21 cellular contexts compared by ENCODE assay signal in genomic region chr4:24878256-24879016, GRCh38. TPM values are rescaled to one million over a fixed set of nuclear protein-coding genes. Genes with fewer than 3 reads are reported as not detected.
"Had no signal": no experiment of that assay in that cellular context is flagged by ENCODE, and none has a peak within 500 bp of the region (broad histone marks: within the 10 kb centered on the region; RNA-seq: fewer than 3 reads in every experiment).

No MANE protein-coding gene starts in this region.

- H3K27me3 Mint-ChIP-seq: activated CD4-positive, alpha-beta T cell treated with anti-CD3 and anti-CD28 coated beads, Interleukin-2, amount 10 ng/mL, durations not matched to agents 24 days and 14 days had no signal

- DNase-seq: activated CD4-positive, alpha-beta T cell treated with anti-CD3 and anti-CD28 coated beads, Interleukin-2, amount 10 ng/mL, durations not matched to agents 24 days and 14 days; activated CD8-positive, alpha-beta T cell treated with anti-CD3 and anti-CD28 coated beads for 36 hours; activated naive CD4-positive, alpha-beta T cell treated with Interleukin-2 at 50 U/mL for 16 hours; activated T-cell treated with anti-CD3 and anti-CD28 coated beads, Interleukin-2, amount 50 U/mL, for 1 hour; anterior cingulate cortex; brain microvascular endothelial cell; colonic mucosa; esophagus squamous epithelium; mammary epithelial cell; midbrain; nephron progenitor cell; nucleus accumbens; stimulated activated CD4-positive, alpha-beta T cell treated with anti-CD3 and anti-CD28 coated beads, Interleukin-4, amount 100 ng/mL, for 24 hours; stomach; T1000; testis had no signal

- H3K4me1 Mint-ChIP-seq: activated CD4-positive, alpha-beta T cell treated with anti-CD3 and anti-CD28 coated beads, Interleukin-2, amount 10 ng/mL, durations not matched to agents 24 days and 14 days; central memory CD8-positive, alpha-beta T cell; stimulated activated effector memory CD8-positive, alpha-beta T cell treated with anti-CD3 and anti-CD28 coated beads, Interleukin-12 subunit alpha, Interleukin-12 subunit beta, amount 100 ng/mL, for 72 hours had no signal

- H3K36me3 ChIP-seq: brain microvascular endothelial cell, colonic mucosa, esophagus squamous epithelium had no signal

- H3K79me2 ChIP-seq: hepatocyte had no signal

- ATAC-seq: activated CD8-positive, alpha-beta T cell treated with anti-CD3 and anti-CD28 coated beads for 36 hours; stimulated activated effector memory CD8-positive, alpha-beta T cell treated with anti-CD3 and anti-CD28 coated beads, Interleukin-12 subunit alpha, Interleukin-12 subunit beta, amount 100 ng/mL, for 72 hours had no signal

- H3K9me3 Mint-ChIP-seq: activated CD4-positive, alpha-beta T cell treated with anti-CD3 and anti-CD28 coated beads, Interleukin-2, amount 10 ng/mL, durations not matched to agents 24 days and 14 days; activated T-helper 2 cell treated with anti-CD3 and anti-CD28 coated beads, Interferon-gamma antibody, Interleukin-2, Interleukin-4, amounts not matched to agents 10 μg/mL and 5 μg/mL and 100 μg/mL, durations not matched to agents 14 hours and 24 hours and 36 hours; central memory CD8-positive, alpha-beta T cell; nephron progenitor cell; stimulated activated effector memory CD8-positive, alpha-beta T cell treated with anti-CD3 and anti-CD28 coated beads, Interleukin-12 subunit alpha, Interleukin-12 subunit beta, amount 100 ng/mL, for 72 hours had no signal

- H2AFZ ChIP-seq: hepatocyte had no signal

- H3K4me3 ChIP-seq: colonic mucosa, esophagus squamous epithelium, hepatocyte, stomach, testis had no signal

- H3K27ac ChIP-seq: brain microvascular endothelial cell, colonic mucosa, esophagus squamous epithelium, hepatocyte, testis had no signal

- H3K27ac Mint-ChIP-seq: activated CD4-positive, alpha-beta T cell treated with anti-CD3 and anti-CD28 coated beads, Interleukin-2, amount 10 ng/mL, durations not matched to agents 24 days and 14 days; activated CD8-positive, alpha-beta T cell treated with anti-CD3 and anti-CD28 coated beads for 36 hours; activated T-helper 2 cell treated with anti-CD3 and anti-CD28 coated beads, Interferon-gamma antibody, Interleukin-2, Interleukin-4, amounts not matched to agents 10 μg/mL and 5 μg/mL and 100 μg/mL, durations not matched to agents 14 hours and 24 hours and 36 hours; stimulated activated effector memory CD8-positive, alpha-beta T cell treated with anti-CD3 and anti-CD28 coated beads, Interleukin-12 subunit alpha, Interleukin-12 subunit beta, amount 100 ng/mL, for 72 hours had no signal

- H3K4me2 ChIP-seq: hepatocyte had no signal

- H3K36me3 Mint-ChIP-seq: stimulated activated effector memory CD8-positive, alpha-beta T cell treated with anti-CD3 and anti-CD28 coated beads, Interleukin-12 subunit alpha, Interleukin-12 subunit beta, amount 100 ng/mL, for 72 hours had no signal

- H3K27me3 ChIP-seq: brain microvascular endothelial cell, colonic mucosa, esophagus squamous epithelium, hepatocyte, stomach, testis had no signal

- H3K4me3 Mint-ChIP-seq: activated CD4-positive, alpha-beta T cell treated with anti-CD3 and anti-CD28 coated beads, Interleukin-2, amount 10 ng/mL, durations not matched to agents 24 days and 14 days; activated CD8-positive, alpha-beta T cell treated with anti-CD3 and anti-CD28 coated beads for 36 hours; central memory CD8-positive, alpha-beta T cell; nephron progenitor cell; stimulated activated effector memory CD8-positive, alpha-beta T cell treated with anti-CD3 and anti-CD28 coated beads, Interleukin-12 subunit alpha, Interleukin-12 subunit beta, amount 100 ng/mL, for 72 hours had no signal

- H3K9me3 ChIP-seq: colonic mucosa, esophagus squamous epithelium, stomach, testis had no signal

- H3K4me1 ChIP-seq: colonic mucosa, testis had no signal

RNA-seq across cellular contexts. Expression of gene CCDC149, which starts 34.4 kb away (rescaled TPM):
- total RNA-seq: activated CD4-positive, alpha-beta T cell treated with anti-CD3 and anti-CD28 coated beads, Interleukin-2, amount 10 ng/mL, durations not matched to agents 24 days and 14 days; activated CD8-positive, alpha-beta T cell treated with anti-CD3 and anti-CD28 coated beads for 36 hours; activated T-helper 2 cell treated with anti-CD3 and anti-CD28 coated beads, Interferon-gamma antibody, Interleukin-2, Interleukin-4, amounts not matched to agents 10 μg/mL and 5 μg/mL and 100 μg/mL, durations not matched to agents 14 hours and 24 hours and 36 hours; T-helper 1 cell treated with Interleukin-12 subunit alpha and Interleukin-12 subunit beta and Interleukin-4 antibody, amounts not matched to agents 30 ng/mL and 1 ng/mL, for 36 hours had no signal
